Comparison of ENCODE assay signal across 1 cellular context in genomic region chr4:110294165-110294564, GRCh38.
TF ChIP-seq lines count a peak whose summit lies in the region.

No MANE protein-coding gene starts in this region.

TF ChIP-seq in GM23338, 12 proteins besides CTCF, POLR2A, EP300 and RAD21 (continued from another document):
- TF ChIP-seq ZNF462 (CRISPR knock-in tag; IDR thresholded peaks at IDR 0.05): no peak
- TF ChIP-seq REST (IDR thresholded peaks at IDR 0.05; ENCODE audit: unreplicated experiment): no peak
- no peak for TF ChIP-seq NANOG (IDR thresholded peaks at IDR 0.05; ENCODE audit: borderline replicate concordance)
- no peak for TF ChIP-seq CREB1 (CRISPR knock-in tag; IDR thresholded peaks at IDR 0.05; ENCODE audit: low read depth)
- no peak for TF ChIP-seq ZNF114 (CRISPR knock-in tag; IDR thresholded peaks at IDR 0.05)
- TF ChIP-seq EZH2 (IDR thresholded peaks at IDR 0.05; ENCODE audit: low read depth, unreplicated experiment): no peak
- TF ChIP-seq ZNF331 (CRISPR knock-in tag; IDR thresholded peaks at IDR 0.05; ENCODE audit: low read depth): no peak
- no peak for TF ChIP-seq POLR2AphosphoS5 (IDR thresholded peaks at IDR 0.05; ENCODE audit: low read depth)
- TF ChIP-seq JUNB (IDR thresholded peaks at IDR 0.05; ENCODE audit: unreplicated experiment): no peak
